Comparison of ENCODE assay signal across 1 cellular context in the genomic region with DNA sequence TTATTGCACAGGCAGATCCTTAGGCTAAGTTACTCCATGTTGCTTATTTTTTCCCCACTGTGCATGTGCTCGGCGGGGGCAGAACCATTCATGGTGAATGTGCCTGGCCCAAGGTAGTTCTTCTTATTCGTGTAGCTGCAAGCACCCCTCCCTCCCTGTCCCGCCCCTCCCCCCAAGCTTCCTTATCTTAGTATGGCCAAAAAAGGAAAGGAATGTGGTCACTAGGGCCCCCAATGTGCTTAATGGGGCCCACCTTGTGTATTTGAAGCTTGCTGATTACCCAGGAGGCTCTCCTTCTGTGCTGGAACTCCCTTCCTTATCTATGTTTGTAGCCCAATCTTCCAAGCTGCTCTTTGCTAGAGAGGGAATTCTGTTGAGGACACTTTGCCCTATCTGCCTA.
A peak's percentile ranks its signal among the peaks of the same experiment; 100 is the strongest.
TF ChIP-seq lines count a peak whose summit lies in the region.

No MANE protein-coding gene starts in this region.

TF ChIP-seq in H1, 55 proteins besides CTCF, POLR2A, EP300 and RAD21:
- TF ChIP-seq SUZ12 (IDR thresholded peaks at IDR 0.05; ENCODE audit: low read length) (no peak), SRF (IDR thresholded peaks at IDR 0.05; ENCODE audit: low read depth, low read length) (peak; percentile 80)
